In the genomic region with DNA sequence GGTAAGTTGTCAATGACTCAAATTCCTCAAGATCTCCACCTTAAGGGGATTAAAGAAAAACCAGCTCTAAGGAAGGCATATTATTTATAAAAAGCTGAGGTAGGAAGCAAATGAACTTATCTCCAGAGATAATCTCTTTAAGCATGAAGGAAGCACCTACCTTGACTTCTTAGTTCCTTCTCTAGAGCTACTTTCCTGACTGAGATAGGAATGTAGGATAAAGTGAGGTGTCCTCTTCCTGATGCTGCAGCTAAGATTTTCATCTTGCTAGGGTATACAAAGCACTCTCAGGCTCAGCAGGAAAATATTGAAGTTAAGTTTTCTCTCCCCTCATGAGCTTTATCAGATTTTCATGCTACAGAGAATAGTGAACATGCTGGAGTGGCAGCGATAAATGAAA, we compare ENCODE assay signal across 8 cellular contexts.
"Had no signal": no experiment of that assay in that cellular context is flagged by ENCODE, and none has a peak within 500 bp of the region (broad histone marks: within the 10 kb centered on the region; RNA-seq: fewer than 3 reads in every experiment).

No MANE protein-coding gene starts in this region.

- H3K9ac ChIP-seq: KMS-11 had no signal

- ATAC-seq: HepG2 had no signal

- H3K27ac Mint-ChIP-seq: IgD-negative memory B cell had no signal

- H3K27ac ChIP-seq: HL-60, KMS-11 had no signal

- H3K9me3 Mint-ChIP-seq: H9 had no signal

- DNase-seq: GOT3, H9, HCEC 1CT, KBM-7 had no signal

- H3K36me3 Mint-ChIP-seq: IgD-negative memory B cell had no signal

- H3K4me2 ChIP-seq: KMS-11 had no signal

- H3K4me3 Mint-ChIP-seq: H9, IgD-negative memory B cell had no signal
